Comparison of ENCODE assay signal across 1 cellular context in genomic region chr7:105012503-105013282, GRCh38.
TF ChIP-seq lines count a peak whose summit lies in the region.

No MANE protein-coding gene starts in this region.

TF ChIP-seq in K562, 482 proteins besides CTCF, POLR2A, EP300 and RAD21 (continued from another document and continues in another):
- TF ChIP-seq ZNF395 (CRISPR knock-in tag; IDR thresholded peaks at IDR 0.05), result no peak
- no peak for TF ChIP-seq POLR3G (IDR thresholded peaks at IDR 0.05; ENCODE audit: extremely low read depth, insufficient read length, insufficient replicate concordance)
- TF ChIP-seq ZNF239 (CRISPR knock-in tag; IDR thresholded peaks at IDR 0.05), result no peak; the same call in 1 of the 2 replicates
- TF ChIP-seq THAP7 (CRISPR knock-in tag; IDR thresholded peaks at IDR 0.05), result no peak
- TF ChIP-seq ZKSCAN8 (CRISPR knock-in tag; IDR thresholded peaks at IDR 0.05), result no peak
- TF ChIP-seq SNRNP70 (optimal IDR thresholded peaks at IDR 0.05; ENCODE audit: low read depth, low read length), result peak; percentile 80
- TF ChIP-seq EP400 (IDR thresholded peaks at IDR 0.05), result no peak
- TF ChIP-seq PATZ1 (CRISPR knock-in tag; IDR thresholded peaks at IDR 0.05; ENCODE audit: borderline replicate concordance), result no peak; the same call in 1 of the 2 replicates
- peak; percentile 82 for TF ChIP-seq TCF3 (CRISPR knock-in tag; IDR thresholded peaks at IDR 0.05)
- TF ChIP-seq ZBTB34 (CRISPR knock-in tag; IDR thresholded peaks at IDR 0.05), result no peak
- TF ChIP-seq CC2D1A (IDR thresholded peaks at IDR 0.05), result peak; percentile 77
- peak; percentile 98 for TF ChIP-seq SMAD4 (CRISPR knock-in tag; conservative IDR thresholded peaks at IDR 0.05)
- TF ChIP-seq TAF15 (IDR thresholded peaks at IDR 0.05; ENCODE audit: low read depth, low read length), result no peak; the same call in 1 of the 2 replicates
- TF ChIP-seq CHD4 (IDR thresholded peaks at IDR 0.05; ENCODE audit: insufficient read depth, insufficient replicate concordance, low read depth, low read length, poor library complexity, severe bottlenecking), result no peak
- TF ChIP-seq SUPT5H (IDR thresholded peaks at IDR 0.05), result peak; percentile 97
- peak; percentile 46 for TF ChIP-seq RFX5 (IDR thresholded peaks at IDR 0.05; ENCODE audit: low read depth, low read length)
- no peak for TF ChIP-seq ZNF77 (CRISPR knock-in tag; IDR thresholded peaks at IDR 0.05)
- TF ChIP-seq XRCC5 (IDR thresholded peaks at IDR 0.05; ENCODE audit: low read depth, low read length), result peak; percentile 97
- no peak for TF ChIP-seq MBD1 (CRISPR knock-in tag; IDR thresholded peaks at IDR 0.05)
- TF ChIP-seq ZSCAN32 (CRISPR knock-in tag; IDR thresholded peaks at IDR 0.05), result 0 out of 2 replicates have a peak, but pooled peaks have one; percentile 3
- peak; percentile 84; the same call in 1 of the 2 replicates for TF ChIP-seq SAFB (IDR thresholded peaks at IDR 0.05; ENCODE audit: borderline replicate concordance, low read depth, low read length)
- TF ChIP-seq CBX8 (IDR thresholded peaks at IDR 0.05; ENCODE audit: borderline replicate concordance, extremely low read depth, low read depth, low read length, poor library complexity, severe bottlenecking), result no peak
- peak; percentile 90 for TF ChIP-seq PHF8 (IDR thresholded peaks at IDR 0.05; ENCODE audit: borderline replicate concordance, low read length)
- no peak for TF ChIP-seq RFX1 (IDR thresholded peaks at IDR 0.05)
- TF ChIP-seq TARDBP (IDR thresholded peaks at IDR 0.05), result peak; percentile 72
- no peak for TF ChIP-seq SAFB2 (IDR thresholded peaks at IDR 0.05; ENCODE audit: borderline replicate concordance, low read depth, low read length, severe bottlenecking)
- peak; percentile 95 for TF ChIP-seq TEAD4 (IDR thresholded peaks at IDR 0.05; ENCODE audit: low read length)
- peak; percentile 98 for TF ChIP-seq TEAD4 (CRISPR knock-in tag; IDR thresholded peaks at IDR 0.05; ENCODE audit: borderline replicate concordance)
- TF ChIP-seq GATAD2A (IDR thresholded peaks at IDR 0.05), result peak; percentile 99
- TF ChIP-seq PCBP1 (IDR thresholded peaks at IDR 0.05; ENCODE audit: low read depth, low read length, poor library complexity, severe bottlenecking), result peak; percentile 93
- no peak for TF ChIP-seq ZNF785 (CRISPR knock-in tag; IDR thresholded peaks at IDR 0.05)
- TF ChIP-seq ZKSCAN1 (IDR thresholded peaks at IDR 0.05; ENCODE audit: low read depth, low read length), result peak; percentile 77; the same call in 1 of the 2 replicates
- no peak for TF ChIP-seq ELF4 (CRISPR knock-in tag; IDR thresholded peaks at IDR 0.05)
- peak; percentile 90 for TF ChIP-seq BCOR (IDR thresholded peaks at IDR 0.05)
- TF ChIP-seq SNIP1 (IDR thresholded peaks at IDR 0.05; ENCODE audit: low read depth), result no peak; the same call in 1 of the 2 replicates
- peak; percentile 85 for TF ChIP-seq E2F1 (CRISPR knock-in tag; IDR thresholded peaks at IDR 0.05)
- no peak for TF ChIP-seq ZNF133 (CRISPR knock-in tag; IDR thresholded peaks at IDR 0.05)
- TF ChIP-seq COPS2 (conservative IDR thresholded peaks at IDR 0.05), result no peak
- peak; percentile 42 for TF ChIP-seq HDAC8 (tag; IDR thresholded peaks at IDR 0.05)
- no peak for TF ChIP-seq CHCHD3 (CRISPR knock-in tag; IDR thresholded peaks at IDR 0.05)
- TF ChIP-seq CREBBP (IDR thresholded peaks at IDR 0.05; ENCODE audit: low read depth, low read length), result no peak
- TF ChIP-seq JUN (IDR thresholded peaks at IDR 0.05; ENCODE audit: borderline replicate concordance, low read depth, low read length), result peak; percentile 99
- TF ChIP-seq JUN (CRISPR knock-in tag; IDR thresholded peaks at IDR 0.05; ENCODE audit: borderline replicate concordance), result peak; percentile 90
- peak; percentile 90 for TF ChIP-seq HES1 (IDR thresholded peaks at IDR 0.05; ENCODE audit: low read depth)
- TF ChIP-seq HSF4 (CRISPR knock-in tag; IDR thresholded peaks at IDR 0.05; ENCODE audit: borderline replicate concordance), result 0 out of 2 replicates have a peak, but pooled peaks have one; percentile 6
- TF ChIP-seq KDM1A (IDR thresholded peaks at IDR 0.05), result no peak
- TF ChIP-seq ZNF561 (CRISPR knock-in tag; conservative IDR thresholded peaks at IDR 0.05), result no peak
- no peak for TF ChIP-seq TCF15 (CRISPR knock-in tag; IDR thresholded peaks at IDR 0.05)
- peak; percentile 88 for TF ChIP-seq CEBPB (tag; IDR thresholded peaks at IDR 0.05)
- peak; percentile 50 for TF ChIP-seq HNRNPLL (IDR thresholded peaks at IDR 0.05; ENCODE audit: low read depth, low read length, poor library complexity, severe bottlenecking)
- TF ChIP-seq ARHGAP35 (IDR thresholded peaks at IDR 0.05; ENCODE audit: partially characterized antibody), result no peak
- TF ChIP-seq ARID3A (IDR thresholded peaks at IDR 0.05; ENCODE audit: borderline replicate concordance, low read depth, low read length), result peak; percentile 49; the same call in 1 of the 2 replicates
- peak; percentile 4; the same call in 1 of the 2 replicates for TF ChIP-seq CGGBP1 (CRISPR knock-in tag; IDR thresholded peaks at IDR 0.05)
- TF ChIP-seq JUNB (CRISPR knock-in tag; conservative IDR thresholded peaks at IDR 0.05), result peak; percentile 90
- TF ChIP-seq CBX2 (IDR thresholded peaks at IDR 0.05; ENCODE audit: insufficient read depth, low read length, poor library complexity, severe bottlenecking), result no peak
- peak; percentile 83 for TF ChIP-seq ZNF224 (CRISPR knock-in tag; IDR thresholded peaks at IDR 0.05)
- TF ChIP-seq TFAP4 (CRISPR knock-in tag; IDR thresholded peaks at IDR 0.05; ENCODE audit: borderline replicate concordance), result peak; percentile 100
- TF ChIP-seq ZBTB1 (CRISPR knock-in tag; IDR thresholded peaks at IDR 0.05; ENCODE audit: borderline replicate concordance, low read depth), result peak; percentile 97; the same call in 1 of the 2 replicates
- peak; percentile 89 for TF ChIP-seq POLR2AphosphoS5 (IDR thresholded peaks at IDR 0.05; ENCODE audit: control insufficient read depth, insufficient read depth, low read depth, low read length)
- TF ChIP-seq YY1 (IDR thresholded peaks at IDR 0.05; ENCODE audit: borderline replicate concordance in 1 of 3, control insufficient read depth in 1 of 3, extremely low read depth in 1 of 3, insufficient read depth in 3 of 3, insufficient read length in 1 of 3, insufficient replicate concordance in 2 of 3, low read depth in 1 of 3, low read length in 2 of 3), result peak; percentile 93 to 97 (median 96)
